In genomic region chrX:136273986-136274385, GRCh38 we compare ENCODE assay signal across 29 cellular contexts. TPM values are rescaled to one million over a fixed set of nuclear protein-coding genes. Genes with fewer than 3 reads are reported as not detected.
DNase-seq lines count a peak whose midpoint lies in the region; ATAC-seq, FAIRE-seq and TF ChIP-seq lines count a peak whose summit lies in the region.
"Had no signal": no experiment of that assay in that cellular context is flagged by ENCODE, and none has a peak within 500 bp of the region (broad histone marks: within the 10 kb centered on the region; RNA-seq: fewer than 3 reads in every experiment).

No MANE protein-coding gene starts in this region.

- POLR2A ChIA-PET in HepG2 (lab: Yijun Ruan, JAX), result no interaction called here

- H3K79me2 ChIP-seq in HepG2 (ENCODE audit: insufficient read depth, low read length), result no peaks in the 10 kb centered on the region

- H3K4me1 ChIP-seq in liver (ENCODE audit: control insufficient read depth in 4 of 4, insufficient read depth in 4 of 4, low read length in 3 of 4) (peaks cover 4 to 24% (median 19%) of the 10 kb centered on the region in 4 donors), HepG2 (ENCODE audit: insufficient read depth, low read length) (no peaks in the 10 kb centered on the region), body of pancreas (no peaks in the 10 kb centered on the region)
- H3K4me1 ChIP-seq: adrenal gland, breast epithelium, colonic mucosa, heart right ventricle had no signal

- FAIRE-seq in HepG2 (lab: Jason Lieb, UNC), result no peak
- FAIRE-seq: D721Med had no signal

- TF ChIP-seq RAD21 in liver (IDR thresholded peaks at IDR 0.05) (no peak), HepG2 (CRISPR knock-in tag; IDR thresholded peaks at IDR 0.05) (no peak)

- no peak overlapping the region for H3K9ac ChIP-seq in liver (ENCODE audit: low read depth in 1 of 2, low read length in 2 of 2)
- H3K9ac ChIP-seq in HepG2 (ENCODE audit: insufficient read depth, low read depth, low read length), result no peak overlapping the region

- in situ Hi-C loops in HepG2 (cut with HindIII; ENCODE audit: extremely low pct_ligation_motif_present, low pct_unique_long_range_greater_than_20kb), result no loop called here

- no peaks in the 10 kb centered on the region for H3K9me3 ChIP-seq in liver (ENCODE audit: control insufficient read depth in 4 of 4, low read length in 3 of 4)
- H3K9me3 ChIP-seq in HepG2 (ENCODE audit: low read length), result no peaks in the 10 kb centered on the region
- no peaks in the 10 kb centered on the region for H3K9me3 ChIP-seq in body of pancreas
- H3K9me3 ChIP-seq: adrenal gland, breast epithelium, colonic mucosa, heart right ventricle, thoracic aorta had no signal

- no peaks in the 10 kb centered on the region for H4K20me1 ChIP-seq in HepG2 (ENCODE audit: insufficient read depth, low read length)

- TF ChIP-seq POLR2A in HepG2 (IDR thresholded peaks at IDR 0.05; ENCODE audit: insufficient read depth in 1 of 2, low read depth in 2 of 2, low read length in 2 of 2) (no peak), body of pancreas (IDR thresholded peaks at IDR 0.05) (no peak)

- H2AFZ ChIP-seq in HepG2 (ENCODE audit: low read length), result no peak overlapping the region

- H3K4me3 ChIP-seq in liver (ENCODE audit: low read depth in 1 of 3, low read length in 3 of 3) (no peak overlapping the region), HepG2 (replicated peaks in 1 of 3; ENCODE audit: insufficient read depth in 1 of 3, low read depth in 2 of 3, low read length in 3 of 3) (no peak overlapping the region), body of pancreas (no peak overlapping the region)
- H3K4me3 ChIP-seq: adrenal gland, breast epithelium, colonic mucosa, heart right ventricle, thoracic aorta had no signal

- WGBS in liver, result 45% methylated on average over 1 of the region's 1 CpG
- WGBS in HepG2 (ENCODE audit: low lambda C conversion rate), result 70% methylated on average over 1 of the region's 1 CpG
- WGBS in body of pancreas, 2 donors, result 13 to 18% methylated on average over 1 of the region's 1 CpG

- peak overlapping the region in 1 of 2 donors; percentile 42 for H3K27ac ChIP-seq in liver (ENCODE audit: low read depth in 1 of 2, low read length in 2 of 2)
- H3K27ac ChIP-seq in HepG2 (ENCODE audit: extremely low read length, insufficient read depth, low read length), result no peak overlapping the region
- H3K27ac ChIP-seq in body of pancreas, result no peak overlapping the region
- H3K27ac ChIP-seq: adrenal gland, breast epithelium, colonic mucosa, heart right ventricle, HL-60, RWPE1 had no signal

- TF ChIP-seq EP300 in HepG2 (IDR thresholded peaks at IDR 0.05; ENCODE audit: low read depth in 2 of 2, low read length in 2 of 2) (no peak), HepG2 (CRISPR knock-in tag; IDR thresholded peaks at IDR 0.05; ENCODE audit: borderline replicate concordance) (no peak)

- H3K27me3 ChIP-seq in liver (ENCODE audit: control insufficient read depth in 4 of 4, insufficient read depth in 4 of 4, low read length in 3 of 4) (no peaks in the 10 kb centered on the region), HepG2 (ENCODE audit: control insufficient read depth in 1 of 2, insufficient read depth in 2 of 2, low read length in 2 of 2) (no peaks in the 10 kb centered on the region), body of pancreas (no peaks in the 10 kb centered on the region)
- H3K27me3 ChIP-seq: colonic mucosa had no signal

- CTCF ChIA-PET in HepG2 (lab: Yijun Ruan, JAX; ENCODE audit: low intra/inter-chr PET ratio, low total read pairs), result no interaction called here

- intact Hi-C loops in HepG2 (cut with micrococcal nuclease; ENCODE audit: unreplicated experiment) (no loop called here), body of pancreas (cut with DNase I) (no loop called here)

- no peak for DNase-seq in HepG2 (ENCODE audit: low spot score)
- DNase-seq in NCI-H1694 (lab: John Stamatoyannopoulos, UW), result peak; percentile 6
- DNase-seq in body of pancreas, result peak in 3 of 4 donors; percentile 11 to 23 (median 12)
- no peak for DNase-seq in NCI-H2227 treated with DMSO at 0.1 percent for 48 hours (lab: John Stamatoyannopoulos, UW)
- DNase-seq in dedifferentiated amniotic fluid mesenchymal stem cell (ENCODE audit: extremely low spot score), result no peak
- DNase-seq in occipital lobe (lab: John Stamatoyannopoulos, UW), result no peak
- DNase-seq: activated CD4-positive, alpha-beta T cell treated with anti-CD3 and anti-CD28 coated beads for 4 hours; activated naive CD4-positive, alpha-beta T cell treated with Interleukin-2 at 50 U/mL for 16 hours; activated T-cell treated with anti-CD3 and anti-CD28 coated beads, Interleukin-2, amount 50 U/mL, for 48 hours; adrenal gland; colonic mucosa; effector memory CD8-positive, alpha-beta T cell; foreskin fibroblast; heart right ventricle; left cardiac atrium; naive thymus-derived CD8-positive, alpha-beta T cell; NCI-H187 treated with DMSO at 0.1 percent for 48 hours; NCI-H524; stimulated activated naive CD8-positive, alpha-beta T cell treated with anti-CD3 and anti-CD28 coated beads, Interleukin-15, Interleukin-2, amounts not matched to agents 100 U/mL and 50 U/mL, for 24 hours had no signal

- H3K36me3 ChIP-seq in liver (ENCODE audit: control insufficient read depth in 4 of 4, insufficient read depth in 3 of 4, low read depth in 1 of 4, low read length in 3 of 4) (no peaks in the 10 kb centered on the region), HepG2 (replicated peaks in 1 of 2; ENCODE audit: control insufficient read depth in 1 of 2, insufficient read depth in 2 of 2, low read length in 2 of 2) (no peaks in the 10 kb centered on the region), body of pancreas (replicated peaks in 1 of 2; ENCODE audit: insufficient read depth in 1 of 2, low read depth in 2 of 2) (no peaks in the 10 kb centered on the region)
- H3K36me3 ChIP-seq: adrenal gland, breast epithelium, colonic mucosa, heart right ventricle, thoracic aorta had no signal

- H3K4me2 ChIP-seq in HepG2 (ENCODE audit: low read depth, low read length), result no peak overlapping the region

- ATAC-seq in HepG2, result no peak
- peak; percentile 50 for ATAC-seq in body of pancreas
- ATAC-seq: effector memory CD8-positive, alpha-beta T cell; naive thymus-derived CD8-positive, alpha-beta T cell; SK-N-SH treated with all-trans-retinoic acid at 6 μM for 48 hours; stimulated activated naive CD8-positive, alpha-beta T cell treated with anti-CD3 and anti-CD28 coated beads, Interleukin-15, Interleukin-2, amounts not matched to agents 100 U/mL and 50 U/mL, for 24 hours had no signal

- TF ChIP-seq CTCF in liver (IDR thresholded peaks at IDR 0.05; ENCODE audit: low read depth, low read length, missing input control), result no peak
- no peak for TF ChIP-seq CTCF in HepG2 (CRISPR knock-in tag; IDR thresholded peaks at IDR 0.05)
- no peak for TF ChIP-seq CTCF in body of pancreas (IDR thresholded peaks at IDR 0.05)

- BruUV-seq in HepG2 (replicated peaks; lab: Mats Ljungman, UMichigan), result no TSS peak

RNA-seq across cellular contexts. Expression of gene MAP7D3, which starts 22.8 kb away (rescaled TPM):
- total RNA-seq in liver (1 to 10 TPM; 1.6 to 4.4 TPM), HepG2 (2016; rRNA removed; fragmentation: Illumina TruSeq; extraction: Trizol) (not detected in 2 replicates), body of pancreas (10 to 100 TPM in 1 of 2 donors, 1 to 10 TPM in 1; 6.7 to 12.2 TPM), occipital lobe (1.4 TPM)
- polyA plus RNA-seq in liver (1 to 10 TPM; 2.8 to 3.5 TPM), HepG2 (2011; rRNA removed) (not detected in 2 replicates)
- total RNA-seq in HepG2 (2016; cell fraction: cytosol; rRNA removed; fragmentation: Illumina TruSeq; extraction: Trizol; ENCODE audit: low read depth), result not detected in 2 replicates
- total RNA-seq in HepG2 (2016; cell fraction: insoluble cytoplasmic fraction; rRNA removed; fragmentation: Illumina TruSeq; extraction: Trizol), result not detected in 2 replicates
- not detected in 2 replicates for total RNA-seq in HepG2 (2016; cell fraction: membrane; rRNA removed; fragmentation: Illumina TruSeq; extraction: Trizol)
- not detected in 2 replicates for total RNA-seq in HepG2 (2016; cell fraction: nucleus; rRNA removed; fragmentation: Illumina TruSeq; extraction: Trizol)
- polyA plus RNA-seq in HepG2 (2011; cell fraction: cytosol; rRNA removed), result not detected in 2 replicates
- not detected in 2 replicates for polyA plus RNA-seq in HepG2 (2011; cell fraction: nucleus; rRNA removed)
- not detected in 2 replicates for polyA plus RNA-seq in HepG2 (2012)
- not detected in 2 replicates for polyA plus RNA-seq in HepG2 (2016; cell fraction: cytosol; fragmentation: Illumina TruSeq; extraction: Trizol; ENCODE audit: low read depth)
- not detected in 2 replicates for polyA plus RNA-seq in HepG2 (2016; cell fraction: insoluble cytoplasmic fraction; fragmentation: Illumina TruSeq; extraction: Trizol; ENCODE audit: low read depth)
- polyA plus RNA-seq in HepG2 (2016; cell fraction: membrane; fragmentation: Illumina TruSeq; extraction: Trizol; ENCODE audit: low read depth), result not detected in 2 replicates
- polyA plus RNA-seq in HepG2 (2016; cell fraction: nucleus; fragmentation: Illumina TruSeq; extraction: Trizol; ENCODE audit: insufficient read depth, low read depth), result not detected in 2 replicates
- 17.4 TPM in 1 of 2 replicates, not detected in the other for polyA minus RNA-seq in HepG2 (2011; rRNA and poly(A)+ RNA removed; ENCODE audit: low replicate concordance)
- polyA minus RNA-seq in HepG2 (2011; cell fraction: cytosol; rRNA and poly(A)+ RNA removed), result not detected in 2 replicates
- polyA minus RNA-seq in HepG2 (2011; cell fraction: nucleus; rRNA and poly(A)+ RNA removed), result not detected in 2 replicates

RNA-seq across cellular contexts. Expression of gene ADGRG4, which starts 26.8 kb away (rescaled TPM):
- total RNA-seq in liver (not detected), HepG2 (2016; rRNA removed; fragmentation: Illumina TruSeq; extraction: Trizol) (not detected in 2 replicates), body of pancreas (not detected), occipital lobe (not detected)
- polyA plus RNA-seq in liver (under 1 TPM in 1 of 2 donors, not detected in 1; under 0.01 TPM), HepG2 (2011; rRNA removed) (not detected in 2 replicates)
- total RNA-seq in HepG2 (2016; cell fraction: cytosol; rRNA removed; fragmentation: Illumina TruSeq; extraction: Trizol; ENCODE audit: low read depth), result not detected in 2 replicates
- not detected in 2 replicates for total RNA-seq in HepG2 (2016; cell fraction: insoluble cytoplasmic fraction; rRNA removed; fragmentation: Illumina TruSeq; extraction: Trizol)
- not detected in 2 replicates for total RNA-seq in HepG2 (2016; cell fraction: membrane; rRNA removed; fragmentation: Illumina TruSeq; extraction: Trizol)
- not detected in 2 replicates for total RNA-seq in HepG2 (2016; cell fraction: nucleus; rRNA removed; fragmentation: Illumina TruSeq; extraction: Trizol)
- not detected in 2 replicates for polyA plus RNA-seq in HepG2 (2011; cell fraction: cytosol; rRNA removed)
- polyA plus RNA-seq in HepG2 (2011; cell fraction: nucleus; rRNA removed), result not detected in 2 replicates
- not detected in 2 replicates for polyA plus RNA-seq in HepG2 (2012)
- polyA plus RNA-seq in HepG2 (2016; cell fraction: cytosol; fragmentation: Illumina TruSeq; extraction: Trizol; ENCODE audit: low read depth), result not detected in 2 replicates
- not detected in 2 replicates for polyA plus RNA-seq in HepG2 (2016; cell fraction: insoluble cytoplasmic fraction; fragmentation: Illumina TruSeq; extraction: Trizol; ENCODE audit: low read depth)
- not detected in 2 replicates for polyA plus RNA-seq in HepG2 (2016; cell fraction: membrane; fragmentation: Illumina TruSeq; extraction: Trizol; ENCODE audit: low read depth)
- polyA plus RNA-seq in HepG2 (2016; cell fraction: nucleus; fragmentation: Illumina TruSeq; extraction: Trizol; ENCODE audit: insufficient read depth, low read depth), result not detected in 2 replicates
- polyA minus RNA-seq in HepG2 (2011; rRNA and poly(A)+ RNA removed; ENCODE audit: low replicate concordance), result not detected in 2 replicates
- polyA minus RNA-seq in HepG2 (2011; cell fraction: cytosol; rRNA and poly(A)+ RNA removed), result not detected in 2 replicates
- not detected in 2 replicates for polyA minus RNA-seq in HepG2 (2011; cell fraction: nucleus; rRNA and poly(A)+ RNA removed)
- total RNA-seq: LHCN-M2; naive thymus-derived CD8-positive, alpha-beta T cell; osteoblast; T-helper 2 cell treated with Interferon-gamma antibody and Interleukin-4, amounts not matched to agents 100 ng/mL and 5 ng/mL, for 36 hours had no signal
- polyA plus RNA-seq: heart right ventricle; naive thymus-derived CD8-positive, alpha-beta T cell had no signal

Comparison
In these comparisons a context has a peak if more than half of its experiments do, and no peak if none do; other contexts are left out.
1. DNase-seq: peak in NCI-H1694 (single experiment) and body of pancreas (3 of 4); none in HepG2 (single experiment), NCI-H2227 treated with DMSO at 0.1 percent for 48 hours (single experiment), dedifferentiated amniotic fluid mesenchymal stem cell (single experiment) and occipital lobe (single experiment).